In the genomic region with DNA sequence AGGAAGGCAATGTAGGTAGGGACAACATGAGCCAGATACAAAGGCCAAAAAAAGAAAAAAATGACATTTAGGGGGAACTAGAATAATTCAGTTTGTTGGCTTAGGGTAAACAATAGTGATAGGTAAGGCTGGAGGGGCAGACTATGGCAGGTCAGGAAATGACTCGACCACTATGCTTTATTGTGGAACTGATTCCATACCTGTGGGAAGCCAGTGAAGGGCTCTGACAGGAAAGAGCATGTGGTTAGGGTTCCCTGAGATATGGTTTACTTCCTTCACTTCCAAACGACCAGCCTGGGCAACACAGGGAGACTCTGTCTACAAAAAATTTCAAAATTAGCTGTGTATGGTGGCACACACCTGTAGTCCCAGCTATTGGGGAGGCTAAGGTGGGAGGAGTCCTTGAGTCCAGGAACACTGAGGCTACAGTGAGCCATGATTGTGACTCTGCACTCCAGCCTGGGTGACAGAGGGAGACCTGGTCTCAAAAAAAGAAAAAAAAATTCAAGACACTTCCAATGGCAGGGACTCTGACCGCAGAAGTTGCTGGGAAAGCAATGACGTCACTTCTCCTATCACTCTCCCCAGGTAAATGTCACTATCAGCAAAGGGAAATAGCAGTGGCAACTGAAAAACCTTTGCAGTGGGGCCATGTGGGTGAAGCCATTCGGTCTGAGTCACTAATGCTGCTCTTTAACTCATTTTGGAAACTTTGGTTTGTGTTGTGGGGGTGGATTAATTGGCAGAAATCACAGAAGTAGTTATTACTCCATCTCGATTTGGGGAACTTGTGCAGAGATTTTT, we compare ENCODE assay signal across 10 cellular contexts.
A peak's percentile ranks its signal among the peaks of the same experiment; 100 is the strongest.
DNase-seq lines count a peak whose midpoint lies in the region; ATAC-seq lines count a peak whose summit lies in the region.
"Had no signal": no experiment of that assay in that cellular context is flagged by ENCODE, and none has a peak within 500 bp of the region (broad histone marks: within the 10 kb centered on the region; RNA-seq: fewer than 3 reads in every experiment).

No MANE protein-coding gene starts in this region.

- no peak overlapping the region for H3K4me3 ChIP-seq in GM23248
- H3K4me3 ChIP-seq: SJSA1 had no signal

- no peak overlapping the region for H3K4me3 Mint-ChIP-seq in activated CD4-positive, alpha-beta T cell treated with anti-CD3 and anti-CD28 coated beads, Interleukin-2, amount 10 ng/mL, durations not matched to agents 7 days and 5 days

- DNase-seq in GM23248, result peak; percentile 66
- no peak for DNase-seq in activated CD4-positive, alpha-beta T cell treated with anti-CD3 and anti-CD28 coated beads, Interleukin-2, amount 10 ng/mL, durations not matched to agents 7 days and 5 days
- peak; percentile 14 for DNase-seq in fibroblast of gingiva (ENCODE audit: low read depth)
- DNase-seq in stimulated activated CD8-positive, alpha-beta memory T cell treated with anti-CD3 and anti-CD28 coated beads, Interleukin-15, amount 100 ng/mL, for 48 hours (ENCODE audit: low read depth in 2 of 2), result peak; percentile 28 to 32
- DNase-seq in NCI-H510A (lab: John Stamatoyannopoulos, UW), result no peak
- no peak for DNase-seq in occipital lobe (lab: John Stamatoyannopoulos, UW)
- DNase-seq: left cardiac atrium, NCI-H2227 treated with DMSO at 0.1 percent for 48 hours had no signal

- ATAC-seq in HG03571 (IDR thresholded peaks at IDR 0.05; ENCODE audit: unreplicated experiment), result no peak

- H3K36me3 ChIP-seq in GM23248 (ENCODE audit: low read depth), result no peaks in the 10 kb centered on the region
- H3K36me3 ChIP-seq: SJSA1 had no signal

- H4K20me1 ChIP-seq in GM23248 (ENCODE audit: insufficient read depth), result no peaks in the 10 kb centered on the region

- H3K27me3 ChIP-seq in GM23248 (replicated peaks; ENCODE audit: insufficient read depth), result no peaks in the 10 kb centered on the region
- H3K27me3 ChIP-seq: SJSA1 had no signal

- H3K9me2 ChIP-seq in GM23248 (ENCODE audit: insufficient read depth), result no peaks in the 10 kb centered on the region

- H3K9me3 ChIP-seq in GM23248 (ENCODE audit: low read depth), result no peaks in the 10 kb centered on the region
- H3K9me3 ChIP-seq: SJSA1 had no signal

- H3K9ac ChIP-seq in GM23248, result no peak overlapping the region

- CTCF ChIA-PET in activated CD4-positive, alpha-beta T cell treated with anti-CD3 and anti-CD28 coated beads, Interleukin-2, amount 10 ng/mL, durations not matched to agents 7 days and 5 days (lab: Charles Lee), result no interaction called here

- H3K4me1 Mint-ChIP-seq in activated CD4-positive, alpha-beta T cell treated with anti-CD3 and anti-CD28 coated beads, Interleukin-2, amount 10 ng/mL, durations not matched to agents 7 days and 5 days, result peaks cover 25% of the 10 kb centered on the region

- peak overlapping the region; percentile 11 for H3K27ac Mint-ChIP-seq in activated CD4-positive, alpha-beta T cell treated with anti-CD3 and anti-CD28 coated beads, Interleukin-2, amount 10 ng/mL, durations not matched to agents 7 days and 5 days

- no peaks in the 10 kb centered on the region for H3K9me3 Mint-ChIP-seq in activated CD4-positive, alpha-beta T cell treated with anti-CD3 and anti-CD28 coated beads, Interleukin-2, amount 10 ng/mL, durations not matched to agents 7 days and 5 days

- 0 out of 2 replicates have a peak, but pooled peaks cover 7% of the 10 kb centered on the region for H3F3A ChIP-seq in GM23248 (ENCODE audit: insufficient read depth)

- POLR2A ChIA-PET in activated CD4-positive, alpha-beta T cell treated with anti-CD3 and anti-CD28 coated beads, Interleukin-2, amount 10 ng/mL, durations not matched to agents 7 days and 5 days (lab: Charles Lee), result no interaction called here

- H3K79me2 ChIP-seq in GM23248 (ENCODE audit: insufficient read depth), result no peaks in the 10 kb centered on the region

- H3K36me3 Mint-ChIP-seq in activated CD4-positive, alpha-beta T cell treated with anti-CD3 and anti-CD28 coated beads, Interleukin-2, amount 10 ng/mL, durations not matched to agents 7 days and 5 days (ENCODE audit: low read depth), result peaks cover 2% of the 10 kb centered on the region

- H3K27me3 Mint-ChIP-seq in activated CD4-positive, alpha-beta T cell treated with anti-CD3 and anti-CD28 coated beads, Interleukin-2, amount 10 ng/mL, durations not matched to agents 7 days and 5 days, result peaks cover 2% of the 10 kb centered on the region

- no peak overlapping the region for H3K4me2 ChIP-seq in GM23248 (ENCODE audit: unreplicated experiment)

- no peak overlapping the region; the same call in 1 of the 2 replicates for H2AFZ ChIP-seq in GM23248

- H3K27ac ChIP-seq in GM23248, result no peak overlapping the region; the same call in 1 of the 2 replicates
- H3K27ac ChIP-seq: SJSA1 had no signal

- in situ Hi-C loops in GM23248 (cut with MboI), result no loop called here

- H3K4me1 ChIP-seq in GM23248 (ENCODE audit: insufficient read depth), result peaks cover 11% of the 10 kb centered on the region

- 58 to 60% methylated on average over 6 of the region's 6 CpGs for WGBS in GM23248 (ENCODE audit: low coverage in 1 of 2, low lambda C conversion rate in 2 of 2, missing lambda C conversion rate in 2 of 2), 2 experiments

Comparison
In these comparisons a context has a peak if more than half of its experiments do, and no peak if none do; other contexts are left out.
1. DNase-seq: peak in GM23248 (single experiment), fibroblast of gingiva (single experiment) and stimulated activated CD8-positive, alpha-beta memory T cell treated with anti-CD3 and anti-CD28 coated beads, Interleukin-15, amount 100 ng/mL, for 48 hours (2 of 2); none in activated CD4-positive, alpha-beta T cell treated with anti-CD3 and anti-CD28 coated beads, Interleukin-2, amount 10 ng/mL, durations not matched to agents 7 days and 5 days (single experiment), NCI-H510A (single experiment) and occipital lobe (single experiment).